ENCODE assay signal across 26 cellular contexts in the genomic region with DNA sequence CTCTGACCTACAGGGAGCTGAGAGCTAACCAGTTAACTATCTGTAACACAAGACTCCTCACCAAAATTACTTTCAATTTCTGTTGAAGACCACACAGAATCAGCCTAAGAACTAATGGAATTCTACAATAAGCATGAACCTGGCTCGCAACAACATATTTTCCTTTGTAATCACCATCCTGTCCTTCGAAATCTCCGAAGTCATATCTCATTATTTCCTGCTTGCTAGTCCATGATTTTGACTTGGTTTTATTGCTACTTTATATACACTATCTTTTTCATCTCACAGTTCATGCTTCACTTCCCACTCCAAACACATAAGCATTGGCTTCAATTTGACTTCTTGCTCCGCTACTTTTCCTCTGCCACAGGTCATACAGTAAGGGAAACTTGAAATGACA.
"Had no signal": no experiment of that assay in that cellular context is flagged by ENCODE, and none has a peak within 500 bp of the region (broad histone marks: within the 10 kb centered on the region; RNA-seq: fewer than 3 reads in every experiment).

No MANE protein-coding gene starts in this region.

- H3K4me3 Mint-ChIP-seq: activated CD4-positive, alpha-beta memory T cell treated with anti-CD3 and anti-CD28 coated beads, Interleukin-2, amount 10 ng/mL, durations not matched to agents 7 days and 5 days; activated naive CD4-positive, alpha-beta T cell treated with anti-CD3 and anti-CD28 coated beads for 36 hours; activated naive CD8-positive, alpha-beta T cell treated with anti-CD3 and anti-CD28 coated beads, Interleukin-2, amount 10 ng/mL, durations not matched to agents 7 days and 5 days; activated T-cell treated with anti-CD3 and anti-CD28 coated beads, Interleukin-2, amount 50 U/mL, for 72 hours; effector memory CD8-positive, alpha-beta T cell; naive B cell; neural progenitor cell had no signal

- H3K27ac ChIP-seq: breast epithelium, colonic mucosa, dorsolateral prefrontal cortex, epithelial cell of prostate, gastroesophageal sphincter, heart left ventricle, lower lobe of right lung, neural progenitor cell, sigmoid colon, testis, vagina had no signal

- H3K9ac ChIP-seq: neural progenitor cell had no signal

- H3K9me3 ChIP-seq: breast epithelium, colonic mucosa, gastroesophageal sphincter, lower lobe of right lung, sigmoid colon, testis, vagina had no signal

- H3K9me3 Mint-ChIP-seq: activated naive CD4-positive, alpha-beta T cell treated with anti-CD3 and anti-CD28 coated beads for 36 hours had no signal

- DNase-seq: activated CD4-positive, alpha-beta memory T cell treated with anti-CD3 and anti-CD28 coated beads, Interleukin-2, amount 10 ng/mL, durations not matched to agents 7 days and 5 days; activated CD4-positive, alpha-beta T cell treated with anti-CD3 and anti-CD28 coated beads for 48 hours; activated effector memory CD4-positive, alpha-beta T cell treated with Interleukin-2 at 50 U/mL for 16 hours; activated naive CD4-positive, alpha-beta T cell treated with anti-CD3 and anti-CD28 coated beads for 36 hours; activated naive CD8-positive, alpha-beta T cell treated with anti-CD3 and anti-CD28 coated beads, Interleukin-2, amount 10 ng/mL, durations not matched to agents 7 days and 5 days; activated T-cell treated with anti-CD3 and anti-CD28 coated beads, Interleukin-2, amount 50 U/mL, for 72 hours; amniotic stem cell; colonic mucosa; dorsolateral prefrontal cortex; effector memory CD8-positive, alpha-beta T cell; heart left ventricle; islet precursor cell; lower lobe of right lung; naive B cell; posterior cingulate gyrus; sigmoid colon; stimulated activated CD4-positive, alpha-beta T cell treated with anti-CD3 and anti-CD28 coated beads, Interleukin-2, amount 100 ng/mL, for 48 hours; stimulated activated naive CD4-positive, alpha-beta T cell; testis; trophoblast cell had no signal

- H3K36me3 Mint-ChIP-seq: activated naive CD8-positive, alpha-beta T cell treated with anti-CD3 and anti-CD28 coated beads, Interleukin-2, amount 10 ng/mL, durations not matched to agents 7 days and 5 days; naive B cell; neural progenitor cell had no signal

- H3K27me3 Mint-ChIP-seq: activated CD4-positive, alpha-beta memory T cell treated with anti-CD3 and anti-CD28 coated beads, Interleukin-2, amount 10 ng/mL, durations not matched to agents 7 days and 5 days; activated naive CD8-positive, alpha-beta T cell treated with anti-CD3 and anti-CD28 coated beads, Interleukin-2, amount 10 ng/mL, durations not matched to agents 7 days and 5 days; effector memory CD8-positive, alpha-beta T cell had no signal

- H3K4me3 ChIP-seq: breast epithelium, colonic mucosa, dorsolateral prefrontal cortex, gastroesophageal sphincter, heart left ventricle, lower lobe of right lung, neural progenitor cell, sigmoid colon, testis, vagina had no signal

- ATAC-seq: activated T-cell treated with anti-CD3 and anti-CD28 coated beads, Interleukin-2, amount 50 U/mL, for 72 hours; effector memory CD8-positive, alpha-beta T cell; gastroesophageal sphincter; heart left ventricle; left lobe of liver; lower lobe of right lung had no signal

- H3K4me1 Mint-ChIP-seq: activated CD4-positive, alpha-beta memory T cell treated with anti-CD3 and anti-CD28 coated beads, Interleukin-2, amount 10 ng/mL, durations not matched to agents 7 days and 5 days; activated naive CD8-positive, alpha-beta T cell treated with anti-CD3 and anti-CD28 coated beads, Interleukin-2, amount 10 ng/mL, durations not matched to agents 7 days and 5 days; naive B cell had no signal

- H3K4me1 ChIP-seq: breast epithelium, colonic mucosa, gastroesophageal sphincter, heart left ventricle, lower lobe of right lung, neural progenitor cell, sigmoid colon, testis, vagina had no signal

- H3K27me3 ChIP-seq: breast epithelium, colonic mucosa, dorsolateral prefrontal cortex, gastroesophageal sphincter, heart left ventricle, neural progenitor cell, sigmoid colon, testis, vagina had no signal

- H3K36me3 ChIP-seq: breast epithelium, colonic mucosa, gastroesophageal sphincter, heart left ventricle, lower lobe of right lung, neural progenitor cell, sigmoid colon, vagina had no signal

- H3K27ac Mint-ChIP-seq: activated CD4-positive, alpha-beta memory T cell treated with anti-CD3 and anti-CD28 coated beads, Interleukin-2, amount 10 ng/mL, durations not matched to agents 7 days and 5 days; activated naive CD4-positive, alpha-beta T cell treated with anti-CD3 and anti-CD28 coated beads for 36 hours; activated naive CD8-positive, alpha-beta T cell treated with anti-CD3 and anti-CD28 coated beads, Interleukin-2, amount 10 ng/mL, durations not matched to agents 7 days and 5 days; activated T-cell treated with anti-CD3 and anti-CD28 coated beads, Interleukin-2, amount 50 U/mL, for 72 hours; effector memory CD8-positive, alpha-beta T cell; naive B cell; neural progenitor cell had no signal
